ENCODE assay signal across 8 cellular contexts in genomic region chr5:163916376-163916775, GRCh38.
DNase-seq lines count a peak whose midpoint lies in the region; ATAC-seq lines count a peak whose summit lies in the region.

No MANE protein-coding gene starts in this region.

- no peak overlapping the region for H3K4me3 Mint-ChIP-seq in T-helper 2 cell treated with Interferon-gamma antibody and Interleukin-4, amounts not matched to agents 5 μg/mL and 100 μg/mL, for 36 hours
- peak overlapping the region in 1 of 10 donors; percentile 10 for H3K4me3 Mint-ChIP-seq in naive thymus-derived CD4-positive, alpha-beta T cell
- H3K4me3 Mint-ChIP-seq in activated naive CD4-positive, alpha-beta T cell treated with anti-CD3 and anti-CD28 coated beads for 36 hours: no peak overlapping the region

- H3K9me3 Mint-ChIP-seq in T-helper 2 cell treated with Interferon-gamma antibody and Interleukin-4, amounts not matched to agents 5 μg/mL and 100 μg/mL, for 36 hours: peaks cover 19% of the 10 kb centered on the region
- peaks cover 0 to 16% (median 9%) of the 10 kb centered on the region in 11 donors for H3K9me3 Mint-ChIP-seq in naive thymus-derived CD4-positive, alpha-beta T cell
- H3K9me3 Mint-ChIP-seq in activated naive CD4-positive, alpha-beta T cell treated with anti-CD3 and anti-CD28 coated beads for 36 hours: peaks cover 12% of the 10 kb centered on the region

- CTCF ChIA-PET in naive thymus-derived CD4-positive, alpha-beta T cell (lab: Charles Lee): no interaction called here
- CTCF ChIA-PET in activated naive CD4-positive, alpha-beta T cell treated with anti-CD3 and anti-CD28 coated beads for 36 hours (lab: Charles Lee): no interaction called here

- no peaks in the 10 kb centered on the region for H3K4me1 ChIP-seq in naive thymus-derived CD4-positive, alpha-beta T cell (ENCODE audit: control insufficient read depth in 2 of 2, insufficient read depth in 2 of 2, low read length in 2 of 2)

- H3K36me3 Mint-ChIP-seq in T-helper 2 cell treated with Interferon-gamma antibody and Interleukin-4, amounts not matched to agents 5 μg/mL and 100 μg/mL, for 36 hours (ENCODE audit: low read depth): no peaks in the 10 kb centered on the region
- peaks cover 0 to 8% (median 0%) of the 10 kb centered on the region in 5 donors for H3K36me3 Mint-ChIP-seq in naive thymus-derived CD4-positive, alpha-beta T cell
- no peaks in the 10 kb centered on the region for H3K36me3 Mint-ChIP-seq in activated naive CD4-positive, alpha-beta T cell treated with anti-CD3 and anti-CD28 coated beads for 36 hours (ENCODE audit: low read depth)

- H3K27ac Mint-ChIP-seq in T-helper 2 cell treated with Interferon-gamma antibody and Interleukin-4, amounts not matched to agents 5 μg/mL and 100 μg/mL, for 36 hours: peak overlapping the region; percentile 23
- peak overlapping the region in 1 of 9 donors; percentile 41 for H3K27ac Mint-ChIP-seq in naive thymus-derived CD4-positive, alpha-beta T cell
- no peak overlapping the region for H3K27ac Mint-ChIP-seq in activated naive CD4-positive, alpha-beta T cell treated with anti-CD3 and anti-CD28 coated beads for 36 hours

- no peaks in the 10 kb centered on the region for H3K9me3 ChIP-seq in naive thymus-derived CD4-positive, alpha-beta T cell (ENCODE audit: control insufficient read depth in 2 of 3, low read length in 3 of 3)

- H3K4me3 ChIP-seq in naive thymus-derived CD4-positive, alpha-beta T cell (ENCODE audit: low read length): no peak overlapping the region

- DNase-seq in Right ventricle myocardium inferior (ENCODE audit: missing footprints): no peak
- no peak for DNase-seq in cardiac septum (ENCODE audit: low spot score)
- DNase-seq in T-helper 2 cell treated with Interferon-gamma antibody and Interleukin-4, amounts not matched to agents 5 μg/mL and 100 μg/mL, for 36 hours (ENCODE audit: low spot score): no peak
- DNase-seq in naive thymus-derived CD4-positive, alpha-beta T cell: no peak
- no peak for DNase-seq in activated naive CD4-positive, alpha-beta T cell treated with anti-CD3 and anti-CD28 coated beads for 36 hours
- no peak for DNase-seq in NCI-H226
- DNase-seq in NCI-H345 treated with DMSO at 0.1 percent for 48 hours (lab: John Stamatoyannopoulos, UW; ENCODE audit: unreplicated experiment): no peak

- intact Hi-C loops in Right ventricle myocardium inferior (cut with DNase I) (no loop called here), cardiac septum (cut with DNase I) (no loop called here)
- intact Hi-C loops in naive thymus-derived CD4-positive, alpha-beta T cell (cut with micrococcal nuclease): no loop called here
- intact Hi-C loops in activated naive CD4-positive, alpha-beta T cell treated with anti-CD3 and anti-CD28 coated beads for 36 hours (cut with micrococcal nuclease): no loop called here

- H3K36me3 ChIP-seq in naive thymus-derived CD4-positive, alpha-beta T cell (ENCODE audit: control insufficient read depth in 2 of 3, insufficient read depth in 3 of 3, low read length in 3 of 3): no peaks in the 10 kb centered on the region

- POLR2A ChIA-PET in naive thymus-derived CD4-positive, alpha-beta T cell (lab: Charles Lee): no interaction called here

- no peaks in the 10 kb centered on the region for H3K27me3 ChIP-seq in naive thymus-derived CD4-positive, alpha-beta T cell (ENCODE audit: control insufficient read depth in 2 of 2, insufficient read depth in 2 of 2, low read length in 2 of 2)

- ATAC-seq in Right ventricle myocardium inferior: peak; percentile 50
- peak; percentile 88 for ATAC-seq in HG03060 (IDR thresholded peaks at IDR 0.05; ENCODE audit: low read depth, unreplicated experiment)
- peak; percentile 75 for ATAC-seq in naive thymus-derived CD4-positive, alpha-beta T cell

- no peak overlapping the region for H3K27ac ChIP-seq in naive thymus-derived CD4-positive, alpha-beta T cell (ENCODE audit: low read depth, low read length)

- no peaks in the 10 kb centered on the region for H3K4me1 Mint-ChIP-seq in T-helper 2 cell treated with Interferon-gamma antibody and Interleukin-4, amounts not matched to agents 5 μg/mL and 100 μg/mL, for 36 hours (ENCODE audit: low read depth)
- H3K4me1 Mint-ChIP-seq in naive thymus-derived CD4-positive, alpha-beta T cell: peaks cover 0 to 13% (median 4%) of the 10 kb centered on the region in 7 donors
- no peaks in the 10 kb centered on the region for H3K4me1 Mint-ChIP-seq in activated naive CD4-positive, alpha-beta T cell treated with anti-CD3 and anti-CD28 coated beads for 36 hours (ENCODE audit: low read depth)

- H3K27me3 Mint-ChIP-seq in T-helper 2 cell treated with Interferon-gamma antibody and Interleukin-4, amounts not matched to agents 5 μg/mL and 100 μg/mL, for 36 hours (ENCODE audit: low read depth): no peaks in the 10 kb centered on the region
- peaks cover 0 to 4% (median 0%) of the 10 kb centered on the region in 5 donors for H3K27me3 Mint-ChIP-seq in naive thymus-derived CD4-positive, alpha-beta T cell
- H3K27me3 Mint-ChIP-seq in activated naive CD4-positive, alpha-beta T cell treated with anti-CD3 and anti-CD28 coated beads for 36 hours (ENCODE audit: low read depth): no peaks in the 10 kb centered on the region
